ENCODE assay signal across 20 cellular contexts in genomic region chr14:101009531-101009930, GRCh38.
A peak's percentile ranks its signal among the peaks of the same experiment; 100 is the strongest.
DNase-seq lines count a peak whose midpoint lies in the region; ATAC-seq, FAIRE-seq and TF ChIP-seq lines count a peak whose summit lies in the region.
"Had no signal": no experiment of that assay in that cellular context is flagged by ENCODE, and none has a peak within 500 bp of the region (broad histone marks: within the 10 kb centered on the region; RNA-seq: fewer than 3 reads in every experiment).

No MANE protein-coding gene starts in this region.

- H4K5ac ChIP-seq in H1 (ENCODE audit: insufficient read length, low read depth, low read length) (no peak overlapping the region), mesendoderm (ENCODE audit: low read length) (no peak overlapping the region)

- no peaks in the 10 kb centered on the region for H3K36me3 Mint-ChIP-seq in natural killer cell treated with Interleukin-12 subunit alpha and Interleukin-12 subunit beta and Interleukin-15 and Interleukin-18, amount 100 ng/mL, for 72 hours
- H3K36me3 Mint-ChIP-seq in natural killer cell = no peaks in the 10 kb centered on the region
- H3K36me3 Mint-ChIP-seq in neural crest cell (ENCODE audit: low read depth) = no peaks in the 10 kb centered on the region

- H3K4me3 ChIP-seq in H1 (ENCODE audit: extremely low read depth in 1 of 4, insufficient read depth in 2 of 4, low read depth in 3 of 4, low read length in 4 of 4) (no peak overlapping the region), upper lobe of right lung (no peak overlapping the region), mesendoderm (ENCODE audit: low read length) (no peak overlapping the region)
- H3K4me3 ChIP-seq: GM12878, Peyer's patch, SJSA1 had no signal

- WGBS in H1 (ENCODE audit: extremely low coverage in 1 of 2, insufficient coverage in 1 of 2, insufficient read length in 1 of 2, insufficient replicate concordance in 2 of 2, low coverage in 1 of 2, low lambda C conversion rate in 2 of 2, missing lambda C conversion rate in 1 of 2), 2 experiments = 85% methylated on average over 5 of the region's 5 CpGs; no CpG with 5 or more reads in 1 of the 2 experiments
- WGBS in mesendoderm (ENCODE audit: extremely low coverage, insufficient coverage, low lambda C conversion rate) = no CpG with 5 or more reads among the region's 5 CpGs

- H4K91ac ChIP-seq in H1 (replicated peaks; ENCODE audit: insufficient read length, low read length) = no peak overlapping the region

- H3K4me1 ChIP-seq in H1 (replicated peaks in 1 of 4; ENCODE audit: control insufficient read depth in 3 of 4, insufficient read depth in 4 of 4, low read length in 3 of 4) = no peaks in the 10 kb centered on the region
- H3K4me1 ChIP-seq in upper lobe of right lung = no peaks in the 10 kb centered on the region
- H3K4me1 ChIP-seq in mesendoderm (ENCODE audit: control insufficient read depth, low read depth, low read length) = no peaks in the 10 kb centered on the region
- H3K4me1 ChIP-seq: Caco-2, Peyer's patch, SJSA1 had no signal

- H2BK120ac ChIP-seq in H1 (replicated peaks; ENCODE audit: low read depth, low read length) (no peak overlapping the region), mesendoderm (ENCODE audit: low read depth, low read length) (no peak overlapping the region)

- no peak for TF ChIP-seq CTCF in natural killer cell (IDR thresholded peaks at IDR 0.05)
- no peak for TF ChIP-seq CTCF in H1 (IDR thresholded peaks at IDR 0.05; ENCODE audit: control extremely low read depth in 1 of 3, insufficient read depth in 1 of 3, low read depth in 1 of 3, low read length in 3 of 3)
- no peak for TF ChIP-seq CTCF in neural crest cell (conservative IDR thresholded peaks at IDR 0.05)
- no peak for TF ChIP-seq CTCF in upper lobe of right lung (IDR thresholded peaks at IDR 0.05)

- H3K27ac ChIP-seq in H1 (ENCODE audit: low read depth, low read length) = no peak overlapping the region
- H3K27ac ChIP-seq in upper lobe of right lung = no peak overlapping the region
- no peak overlapping the region for H3K27ac ChIP-seq in mesendoderm (ENCODE audit: low read depth, low read length)
- H3K27ac ChIP-seq: Peyer's patch, SJSA1 had no signal

- H3K36me3 ChIP-seq in H1 (ENCODE audit: control insufficient read depth in 2 of 4, insufficient read depth in 4 of 4, low read length in 3 of 4) (no peaks in the 10 kb centered on the region), upper lobe of right lung (no peaks in the 10 kb centered on the region), mesendoderm (ENCODE audit: control insufficient read depth, insufficient read depth, low read length) (no peaks in the 10 kb centered on the region)
- H3K36me3 ChIP-seq: Peyer's patch had no signal

- H3K56ac ChIP-seq in H1 (replicated peaks; ENCODE audit: insufficient read length, low read depth, low read length) (no peak overlapping the region), mesendoderm (ENCODE audit: low read length) (no peak overlapping the region)

- no peak overlapping the region for H3K4me3 Mint-ChIP-seq in natural killer cell treated with Interleukin-12 subunit alpha and Interleukin-12 subunit beta and Interleukin-15 and Interleukin-18, amount 100 ng/mL, for 72 hours
- H3K4me3 Mint-ChIP-seq in natural killer cell (no peak overlapping the region), neural crest cell (no peak overlapping the region)
- H3K4me3 Mint-ChIP-seq: CD4-positive, alpha-beta T cell had no signal

- H3K4me2 ChIP-seq in H1 (ENCODE audit: insufficient read depth in 1 of 2, low read depth in 2 of 2, low read length in 2 of 2) = no peak overlapping the region
- H3K4me2 ChIP-seq in mesendoderm (ENCODE audit: low read length) = no peak overlapping the region

- H2BK15ac ChIP-seq in H1 (ENCODE audit: low read length) = no peak overlapping the region
- no peak overlapping the region for H2BK15ac ChIP-seq in mesendoderm (replicated peaks; ENCODE audit: low read depth)

- H3K27me3 ChIP-seq in H1 (replicated peaks in 1 of 4; ENCODE audit: control insufficient read depth in 3 of 4, extremely low read depth in 1 of 4, insufficient read depth in 3 of 4, low read length in 3 of 4) (no peaks in the 10 kb centered on the region), upper lobe of right lung (no peaks in the 10 kb centered on the region), mesendoderm (ENCODE audit: insufficient read depth, low read length, poor library complexity) (no peaks in the 10 kb centered on the region)
- H3K27me3 ChIP-seq: Peyer's patch, SJSA1 had no signal

- H3K23ac ChIP-seq in H1 (ENCODE audit: insufficient read length) (no peak overlapping the region), mesendoderm (ENCODE audit: low read length) (no peak overlapping the region)

- H2AK5ac ChIP-seq in H1 (ENCODE audit: low read depth, low read length) = peak overlapping the region; percentile 39; the same call in 1 of the 2 replicates
- H2AK5ac ChIP-seq in mesendoderm (ENCODE audit: low read length) = no peak overlapping the region

- no peak for TF ChIP-seq POLR2A in H1 (IDR thresholded peaks at IDR 0.05; ENCODE audit: control extremely low read depth in 1 of 2, low read depth in 2 of 2, low read length in 2 of 2)

- FAIRE-seq in H1 (lab: Jason Lieb, UNC) = no peak
- FAIRE-seq: A204.1, GM12878 had no signal

- H3K18ac ChIP-seq in H1 (ENCODE audit: extremely low read depth, low read length) (no peak overlapping the region), mesendoderm (ENCODE audit: low read length) (no peak overlapping the region)

- no peak overlapping the region for H2BK20ac ChIP-seq in H1 (ENCODE audit: low read length)

- no peak overlapping the region for H2BK12ac ChIP-seq in H1 (ENCODE audit: low read depth, low read length)

- TF ChIP-seq RAD21 in H1 (IDR thresholded peaks at IDR 0.05 in 1 of 2, conservative IDR thresholded peaks at IDR 0.05 in 1 of 2; ENCODE audit: low read depth in 2 of 2, low read length in 2 of 2) = no peak

- H4K8ac ChIP-seq in H1 (ENCODE audit: extremely low read depth, insufficient read depth, low read length) (no peak overlapping the region), mesendoderm (ENCODE audit: low read depth, low read length) (no peak overlapping the region)

- intact Hi-C loops in natural killer cell (cut with micrococcal nuclease) (no loop called here), upper lobe of right lung (cut with DNase I) (no loop called here)

- no peaks in the 10 kb centered on the region for H4K20me1 ChIP-seq in H1 (replicated peaks in 1 of 2; ENCODE audit: control insufficient read depth in 1 of 2, insufficient read depth in 2 of 2, low read length in 2 of 2)

- no peak overlapping the region for H3K14ac ChIP-seq in H1 (ENCODE audit: insufficient read length)

- ATAC-seq in natural killer cell treated with Interleukin-12 subunit alpha and Interleukin-12 subunit beta and Interleukin-15 and Interleukin-18, amount 100 ng/mL, for 72 hours = peak; percentile 34 to 37
- no peak for ATAC-seq in natural killer cell
- ATAC-seq in upper lobe of right lung = no peak
- ATAC-seq: GM12878 had no signal

- DNase-seq in natural killer cell treated with Interleukin-12 subunit alpha and Interleukin-12 subunit beta and Interleukin-15 and Interleukin-18, amount 100 ng/mL, for 72 hours (ENCODE audit: low spot score) = no peak
- DNase-seq in natural killer cell (no peak), H1 (ENCODE audit: low read depth in 1 of 2, low spot score in 2 of 2) (peak in 1 of 2 experiments; percentile 17), neural crest cell (ENCODE audit: low read depth, low spot score) (no peak), upper lobe of right lung (peak; percentile 42), NCI-H446 (lab: John Stamatoyannopoulos, UW) (no peak), mesendoderm (no peak)
- no peak for DNase-seq in activated naive CD4-positive, alpha-beta T cell (lab: John Stamatoyannopoulos, UW)
- DNase-seq: Caco-2; CD4-positive, alpha-beta T cell; DMS153; NCI-H1092 treated with DMSO at 0.1 percent for 48 hours; NCI-H146; NCI-H2029 treated with DMSO at 0.1 percent for 48 hours; NCI-H2171 treated with DMSO at 0.1 percent for 48 hours; NCI-H446 treated with DMSO at 0.1 percent for 48 hours; Peyer's patch had no signal

- H3K9me3 Mint-ChIP-seq in natural killer cell treated with Interleukin-12 subunit alpha and Interleukin-12 subunit beta and Interleukin-15 and Interleukin-18, amount 100 ng/mL, for 72 hours = no peaks in the 10 kb centered on the region
- H3K9me3 Mint-ChIP-seq in natural killer cell (peaks cover 0 to 5% of the 10 kb centered on the region in 2 donors), neural crest cell (peaks cover 6% of the 10 kb centered on the region)

- H3K9me3 ChIP-seq in H1 (ENCODE audit: insufficient read depth in 2 of 2, low read depth in 1 of 2, low read length in 1 of 2) = 0 out of 4 replicates have a peak, but pooled peaks cover 0 to 3% of the 10 kb centered on the region in 2 experiments
- H3K9me3 ChIP-seq in upper lobe of right lung = no peaks in the 10 kb centered on the region
- H3K9me3 ChIP-seq: Caco-2, Peyer's patch, SJSA1 had no signal

- H3K23me2 ChIP-seq in H1 (ENCODE audit: low read depth, low read length) = no peaks in the 10 kb centered on the region

- H3K4ac ChIP-seq in H1 (replicated peaks; ENCODE audit: insufficient read length, low read depth, low read length) (no peak overlapping the region), mesendoderm (ENCODE audit: low read depth, low read length) (no peak overlapping the region)

- no peak overlapping the region for H3K9ac ChIP-seq in H1 (replicated peaks in 1 of 4; ENCODE audit: extremely low read depth in 1 of 4, low read depth in 3 of 4, low read length in 3 of 4)
- H3K9ac ChIP-seq in mesendoderm (ENCODE audit: low read length) = no peak overlapping the region

- H3K79me2 ChIP-seq in H1 (ENCODE audit: control insufficient read depth in 1 of 2, insufficient read depth in 2 of 2, low read length in 2 of 2) (no peaks in the 10 kb centered on the region), mesendoderm (ENCODE audit: control insufficient read depth, insufficient read depth, low read length) (no peaks in the 10 kb centered on the region)

- H2BK5ac ChIP-seq in H1 (ENCODE audit: low read depth, low read length) (no peak overlapping the region), mesendoderm (ENCODE audit: low read length) (no peak overlapping the region)

- H3K4me1 Mint-ChIP-seq in natural killer cell treated with Interleukin-12 subunit alpha and Interleukin-12 subunit beta and Interleukin-15 and Interleukin-18, amount 100 ng/mL, for 72 hours (ENCODE audit: low read depth in 2 of 2) = no peaks in the 10 kb centered on the region
- no peaks in the 10 kb centered on the region for H3K4me1 Mint-ChIP-seq in natural killer cell
- H3K4me1 Mint-ChIP-seq in neural crest cell = no peaks in the 10 kb centered on the region

- no peaks in the 10 kb centered on the region for H3K79me1 ChIP-seq in H1 (ENCODE audit: low read depth, low read length)
- no peaks in the 10 kb centered on the region for H3K79me1 ChIP-seq in mesendoderm (ENCODE audit: low read length)

- H3K27ac Mint-ChIP-seq in natural killer cell treated with Interleukin-12 subunit alpha and Interleukin-12 subunit beta and Interleukin-15 and Interleukin-18, amount 100 ng/mL, for 72 hours = no peak overlapping the region
- H3K27ac Mint-ChIP-seq in natural killer cell (no peak overlapping the region), neural crest cell (ENCODE audit: unreplicated experiment) (peak overlapping the region; percentile 68)
- H3K27ac Mint-ChIP-seq: CD4-positive, alpha-beta T cell had no signal

- POLR2A ChIA-PET in H1 (lab: Charles Lee; ENCODE audit: partially characterized antibody) = no interaction called here

- peaks cover 17% of the 10 kb centered on the region in 2 donors for H3K27me3 Mint-ChIP-seq in natural killer cell treated with Interleukin-12 subunit alpha and Interleukin-12 subunit beta and Interleukin-15 and Interleukin-18, amount 100 ng/mL, for 72 hours
- H3K27me3 Mint-ChIP-seq in natural killer cell (ENCODE audit: low read depth in 2 of 2) = peaks cover 5 to 20% of the 10 kb centered on the region in 2 donors
- no peaks in the 10 kb centered on the region for H3K27me3 Mint-ChIP-seq in neural crest cell (ENCODE audit: low read depth)

- no peak for TF ChIP-seq EP300 in H1 (IDR thresholded peaks at IDR 0.05; ENCODE audit: borderline replicate concordance in 1 of 2, low read depth in 2 of 2, low read length in 2 of 2)

- H2AFZ ChIP-seq in H1 (ENCODE audit: low read length) = no peak overlapping the region

- CTCF ChIA-PET in H1 (lab: Charles Lee; ENCODE audit: partially characterized antibody) = no interaction called here

Comparison
In these comparisons a context has a peak if more than half of its experiments do, and no peak if none do; other contexts are left out.
1. ATAC-seq: peak in natural killer cell treated with Interleukin-12 subunit alpha and Interleukin-12 subunit beta and Interleukin-15 and Interleukin-18, amount 100 ng/mL, for 72 hours (2 of 2); none in natural killer cell (0 of 3) and upper lobe of right lung (single experiment).